In genomic region chr1:243471754-243472725, GRCh38 we compare ENCODE assay signal across 10 cellular contexts.
A peak's percentile ranks its signal among the peaks of the same experiment; 100 is the strongest.
DNase-seq lines count a peak whose midpoint lies in the region; ATAC-seq and TF ChIP-seq lines count a peak whose summit lies in the region.
"Had no signal": no experiment of that assay in that cellular context is flagged by ENCODE, and none has a peak within 500 bp of the region (broad histone marks: within the 10 kb centered on the region; RNA-seq: fewer than 3 reads in every experiment).

No MANE protein-coding gene starts in this region.

- TF ChIP-seq POLR2A in uterus (IDR thresholded peaks at IDR 0.05) = no peak

- ATAC-seq in HG03025 (IDR thresholded peaks at IDR 0.05; ENCODE audit: low FRiP score, unreplicated experiment) = peak; percentile 63
- no peak for ATAC-seq in activated T-helper 17 cell treated with anti-CD3 and anti-CD28 coated beads, Interleukin-2, amount 50 U/mL, for 72 hours (replicated peaks)

- peak overlapping the region in 1 of 2 donors; percentile 72 for H3K27ac ChIP-seq in uterus
- H3K27ac ChIP-seq: 22Rv1 had no signal

- no peaks in the 10 kb centered on the region for H3K27me3 ChIP-seq in uterus

- H3K4me3 ChIP-seq in uterus = no peak overlapping the region

- H3K27me3 Mint-ChIP-seq in activated T-helper 17 cell treated with anti-CD3 and anti-CD28 coated beads, Interleukin-2, amount 50 U/mL, for 72 hours = no peaks in the 10 kb centered on the region
- H3K27me3 Mint-ChIP-seq: stimulated activated naive CD8-positive, alpha-beta T cell treated with anti-CD3 and anti-CD28 coated beads, Interleukin-15, Interleukin-2, amounts not matched to agents 100 ng/mL and 50 ng/mL, for 24 hours had no signal

- intact Hi-C loops in uterus (cut with DNase I; ENCODE audit: low total_unique reads) = no loop called here

- H3K36me3 ChIP-seq in uterus = no peaks in the 10 kb centered on the region

- H3K4me1 ChIP-seq in uterus = no peaks in the 10 kb centered on the region

- H3K9me3 Mint-ChIP-seq in activated T-helper 17 cell treated with anti-CD3 and anti-CD28 coated beads, Interleukin-2, amount 50 U/mL, for 72 hours = no peaks in the 10 kb centered on the region
- H3K9me3 Mint-ChIP-seq: stimulated activated naive CD8-positive, alpha-beta T cell treated with anti-CD3 and anti-CD28 coated beads, Interleukin-15, Interleukin-2, amounts not matched to agents 100 ng/mL and 50 ng/mL, for 24 hours had no signal

- no peak overlapping the region for H3K4me3 Mint-ChIP-seq in activated T-helper 17 cell treated with anti-CD3 and anti-CD28 coated beads, Interleukin-2, amount 50 U/mL, for 72 hours
- H3K4me3 Mint-ChIP-seq: stimulated activated naive CD8-positive, alpha-beta T cell treated with anti-CD3 and anti-CD28 coated beads, Interleukin-15, Interleukin-2, amounts not matched to agents 100 ng/mL and 50 ng/mL, for 24 hours had no signal

- peaks cover 6% of the 10 kb centered on the region for H3K4me1 Mint-ChIP-seq in activated T-helper 17 cell treated with anti-CD3 and anti-CD28 coated beads, Interleukin-2, amount 50 U/mL, for 72 hours

- H3K9me3 ChIP-seq in uterus = no peaks in the 10 kb centered on the region

- TF ChIP-seq CTCF in uterus (IDR thresholded peaks at IDR 0.05) = no peak

- no peak overlapping the region for H3K27ac Mint-ChIP-seq in activated T-helper 17 cell treated with anti-CD3 and anti-CD28 coated beads, Interleukin-2, amount 50 U/mL, for 72 hours
- H3K27ac Mint-ChIP-seq: stimulated activated naive CD8-positive, alpha-beta T cell treated with anti-CD3 and anti-CD28 coated beads, Interleukin-15, Interleukin-2, amounts not matched to agents 100 ng/mL and 50 ng/mL, for 24 hours had no signal

- peak; percentile 56 for DNase-seq in DMS 273 (lab: John Stamatoyannopoulos, UW; ENCODE audit: unreplicated experiment)
- no peak for DNase-seq in DMS 273 treated with DMSO at 0.1 percent for 48 hours (lab: John Stamatoyannopoulos, UW)
- DNase-seq in SIG-M5 (lab: John Stamatoyannopoulos, UW) = peak; percentile 15
- DNase-seq in renal cortical epithelial cell (ENCODE audit: low read depth) = peak; percentile 76
- no peak for DNase-seq in uterus
- DNase-seq in SW 1271 (lab: John Stamatoyannopoulos, UW) = no peak

- peaks cover 18% of the 10 kb centered on the region for H3K36me3 Mint-ChIP-seq in activated T-helper 17 cell treated with anti-CD3 and anti-CD28 coated beads, Interleukin-2, amount 50 U/mL, for 72 hours (ENCODE audit: low read depth)

Comparison
In these comparisons a context has a peak if more than half of its experiments do, and no peak if none do; other contexts are left out.
1. DNase-seq: peak in DMS 273 (single experiment), SIG-M5 (single experiment) and renal cortical epithelial cell (single experiment); none in DMS 273 treated with DMSO at 0.1 percent for 48 hours (single experiment), uterus (0 of 2) and SW 1271 (0 of 2).